30 cellular contexts compared by ENCODE assay signal in genomic region chr6:129084406-129084805, GRCh38.
"Had no signal": no experiment of that assay in that cellular context is flagged by ENCODE, and none has a peak within 500 bp of the region (broad histone marks: within the 10 kb centered on the region; RNA-seq: fewer than 3 reads in every experiment).

No MANE protein-coding gene starts in this region.

- H3K4me1 Mint-ChIP-seq: activated CD4-positive, alpha-beta T cell treated with anti-CD3 and anti-CD28 coated beads for 36 hours; activated CD4-positive, alpha-beta T cell treated with anti-CD3 and anti-CD28 coated beads, Interleukin-2, amount 10 ng/mL, durations not matched to agents 24 days and 14 days; activated CD8-positive, alpha-beta memory T cell treated with anti-CD3 and anti-CD28 coated beads, Interleukin-2, amount 10 ng/mL, durations not matched to agents 7 days and 5 days; activated naive CD4-positive, alpha-beta T cell treated with anti-CD3 and anti-CD28 coated beads, Interleukin-2, amount 10 ng/mL, durations not matched to agents 7 days and 5 days; activated naive CD8-positive, alpha-beta T cell treated with anti-CD3 and anti-CD28 coated beads, Interleukin-2, amount 10 ng/mL, durations not matched to agents 7 days and 5 days; central memory CD8-positive, alpha-beta T cell; endodermal cell had no signal

- H3K27ac Mint-ChIP-seq: activated CD4-positive, alpha-beta memory T cell treated with anti-CD3 and anti-CD28 coated beads for 36 hours; activated CD4-positive, alpha-beta T cell treated with anti-CD3 and anti-CD28 coated beads for 36 hours; activated CD4-positive, alpha-beta T cell treated with anti-CD3 and anti-CD28 coated beads, Interleukin-2, amount 10 ng/mL, durations not matched to agents 24 days and 14 days; activated CD8-positive, alpha-beta memory T cell treated with anti-CD3 and anti-CD28 coated beads, Interleukin-2, amount 10 ng/mL, durations not matched to agents 7 days and 5 days; activated CD8-positive, alpha-beta T cell treated with anti-CD3 and anti-CD28 coated beads, Interleukin-2, amount 10 ng/mL, durations not matched to agents 7 days and 5 days; activated naive CD4-positive, alpha-beta T cell treated with anti-CD3 and anti-CD28 coated beads, Interleukin-2, amount 10 ng/mL, durations not matched to agents 7 days and 5 days; activated naive CD4-positive, alpha-beta T cell treated with anti-CD3 and anti-CD28 coated beads, Interleukin-2, amount 50 U/mL, for 72 hours; activated naive CD8-positive, alpha-beta T cell treated with anti-CD3 and anti-CD28 coated beads, Interleukin-2, amount 10 ng/mL, durations not matched to agents 7 days and 5 days; activated T-helper 1 cell treated with anti-CD3 and anti-CD28 coated beads, Interleukin-12 subunit alpha, Interleukin-12 subunit beta, Interleukin-2, Interleukin-4 antibody, amounts not matched to agents 30 ng/mL and 10 ng/mL and 1 ng/mL, durations not matched to agents 14 hours and 24 hours and 36 hours; dendritic cell treated with granulocyte-macrophage colony-stimulating factor and Interleukin-4, amounts not matched to agents 40 ng/mL and 50 ng/mL, for 4 days; endodermal cell had no signal

- H3K36me3 Mint-ChIP-seq: activated CD4-positive, alpha-beta memory T cell treated with anti-CD3 and anti-CD28 coated beads for 36 hours; activated CD8-positive, alpha-beta memory T cell treated with anti-CD3 and anti-CD28 coated beads, Interleukin-2, amount 10 ng/mL, durations not matched to agents 7 days and 5 days; activated naive CD4-positive, alpha-beta T cell treated with anti-CD3 and anti-CD28 coated beads, Interleukin-2, amount 10 ng/mL, durations not matched to agents 7 days and 5 days; activated naive CD4-positive, alpha-beta T cell treated with anti-CD3 and anti-CD28 coated beads, Interleukin-2, amount 50 U/mL, for 72 hours; activated naive CD8-positive, alpha-beta T cell treated with anti-CD3 and anti-CD28 coated beads, Interleukin-2, amount 10 ng/mL, durations not matched to agents 7 days and 5 days had no signal

- H3K27me3 ChIP-seq: ascending aorta, brain microvascular endothelial cell, dorsolateral prefrontal cortex had no signal

- H3K27me3 Mint-ChIP-seq: activated CD4-positive, alpha-beta T cell treated with anti-CD3 and anti-CD28 coated beads for 36 hours; activated CD4-positive, alpha-beta T cell treated with anti-CD3 and anti-CD28 coated beads, Interleukin-2, amount 10 ng/mL, durations not matched to agents 24 days and 14 days; activated naive CD4-positive, alpha-beta T cell treated with anti-CD3 and anti-CD28 coated beads, Interleukin-2, amount 10 ng/mL, durations not matched to agents 7 days and 5 days; dendritic cell treated with granulocyte-macrophage colony-stimulating factor and Interleukin-4, amounts not matched to agents 40 ng/mL and 50 ng/mL, for 4 days had no signal

- ATAC-seq: activated CD4-positive, alpha-beta T cell treated with anti-CD3 and anti-CD28 coated beads for 36 hours; activated CD8-positive, alpha-beta memory T cell treated with anti-CD3 and anti-CD28 coated beads, Interleukin-2, amount 10 ng/mL, durations not matched to agents 7 days and 5 days; activated CD8-positive, alpha-beta T cell treated with anti-CD3 and anti-CD28 coated beads, Interleukin-2, amount 10 ng/mL, durations not matched to agents 7 days and 5 days; activated naive CD4-positive, alpha-beta T cell treated with anti-CD3 and anti-CD28 coated beads, Interleukin-2, amount 50 U/mL, for 72 hours; esophagus mucosa had no signal

- H3K9me3 Mint-ChIP-seq: activated CD4-positive, alpha-beta T cell treated with anti-CD3 and anti-CD28 coated beads, Interleukin-2, amount 10 ng/mL, durations not matched to agents 24 days and 14 days; activated naive CD4-positive, alpha-beta T cell treated with anti-CD3 and anti-CD28 coated beads, Interleukin-2, amount 10 ng/mL, durations not matched to agents 7 days and 5 days; activated naive CD4-positive, alpha-beta T cell treated with anti-CD3 and anti-CD28 coated beads, Interleukin-2, amount 50 U/mL, for 72 hours; activated T-helper 1 cell treated with anti-CD3 and anti-CD28 coated beads, Interleukin-12 subunit alpha, Interleukin-12 subunit beta, Interleukin-2, Interleukin-4 antibody, amounts not matched to agents 30 ng/mL and 10 ng/mL and 1 ng/mL, durations not matched to agents 14 hours and 24 hours and 36 hours; central memory CD8-positive, alpha-beta T cell; dendritic cell treated with granulocyte-macrophage colony-stimulating factor and Interleukin-4, amounts not matched to agents 40 ng/mL and 50 ng/mL, for 4 days had no signal

- H3K4me3 ChIP-seq: ascending aorta, coronary artery, dorsolateral prefrontal cortex had no signal

- FAIRE-seq: bronchial epithelial cell, frontal cortex had no signal

- H3K4me1 ChIP-seq: ascending aorta had no signal

- H3K4me3 Mint-ChIP-seq: activated CD4-positive, alpha-beta memory T cell treated with anti-CD3 and anti-CD28 coated beads for 36 hours; activated CD4-positive, alpha-beta T cell treated with anti-CD3 and anti-CD28 coated beads for 36 hours; activated CD4-positive, alpha-beta T cell treated with anti-CD3 and anti-CD28 coated beads, Interleukin-2, amount 10 ng/mL, durations not matched to agents 24 days and 14 days; activated CD8-positive, alpha-beta memory T cell treated with anti-CD3 and anti-CD28 coated beads, Interleukin-2, amount 10 ng/mL, durations not matched to agents 7 days and 5 days; activated CD8-positive, alpha-beta T cell treated with anti-CD3 and anti-CD28 coated beads, Interleukin-2, amount 10 ng/mL, durations not matched to agents 7 days and 5 days; activated naive CD4-positive, alpha-beta T cell treated with anti-CD3 and anti-CD28 coated beads, Interleukin-2, amount 10 ng/mL, durations not matched to agents 7 days and 5 days; activated naive CD8-positive, alpha-beta T cell treated with anti-CD3 and anti-CD28 coated beads, Interleukin-2, amount 10 ng/mL, durations not matched to agents 7 days and 5 days; activated T-helper 1 cell treated with anti-CD3 and anti-CD28 coated beads, Interleukin-12 subunit alpha, Interleukin-12 subunit beta, Interleukin-2, Interleukin-4 antibody, amounts not matched to agents 30 ng/mL and 10 ng/mL and 1 ng/mL, durations not matched to agents 14 hours and 24 hours and 36 hours; central memory CD8-positive, alpha-beta T cell; dendritic cell treated with granulocyte-macrophage colony-stimulating factor and Interleukin-4, amounts not matched to agents 40 ng/mL and 50 ng/mL, for 4 days; endodermal cell had no signal

- H3K27ac ChIP-seq: ascending aorta, brain microvascular endothelial cell, coronary artery, dorsolateral prefrontal cortex had no signal

- DNase-seq: activated CD4-positive, alpha-beta memory T cell treated with anti-CD3 and anti-CD28 coated beads for 36 hours; activated CD4-positive, alpha-beta T cell treated with anti-CD3 and anti-CD28 coated beads for 36 hours; activated CD4-positive, alpha-beta T cell treated with anti-CD3 and anti-CD28 coated beads, Interleukin-2, amount 10 ng/mL, durations not matched to agents 24 days and 14 days; activated CD4-positive, CD25-positive, alpha-beta regulatory T cell; activated CD4-positive, CD25-positive, alpha-beta regulatory T cell treated with anti-CD3 and anti-CD28 coated beads, Interleukin-2, amount 50 U/mL, for 72 hours; activated CD8-positive, alpha-beta memory T cell treated with anti-CD3 and anti-CD28 coated beads, Interleukin-2, amount 10 ng/mL, durations not matched to agents 7 days and 5 days; activated CD8-positive, alpha-beta memory T cell treated with anti-CD3 and anti-CD28 coated beads, Interleukin-2, amount 50 U/mL, for 4 hours; activated CD8-positive, alpha-beta T cell treated with anti-CD3 and anti-CD28 coated beads, Interleukin-2, amount 10 ng/mL, durations not matched to agents 7 days and 5 days; activated gamma-delta T cell; activated naive CD4-positive, alpha-beta T cell; activated naive CD4-positive, alpha-beta T cell treated with anti-CD3 and anti-CD28 coated beads, Interleukin-2, amount 10 ng/mL, durations not matched to agents 7 days and 5 days; activated naive CD8-positive, alpha-beta T cell treated with anti-CD3 and anti-CD28 coated beads, Interleukin-2, amount 10 ng/mL, durations not matched to agents 7 days and 5 days; activated T-cell treated with anti-CD3 and anti-CD28 coated beads, Interleukin-2, amount 50 U/mL, for 1 hour; activated T-cell treated with anti-CD3 and anti-CD28 coated beads, Interleukin-2, amount 50 U/mL, for 48 hours; brain microvascular endothelial cell; dorsolateral prefrontal cortex; effector memory CD4-positive, alpha-beta T cell; endodermal cell; foreskin fibroblast; head of caudate nucleus; T-helper 2 cell had no signal

- H3K36me3 ChIP-seq: ascending aorta, brain microvascular endothelial cell had no signal

- H3K9me3 ChIP-seq: ascending aorta had no signal
